ENCODE assay signal across 29 cellular contexts in genomic region chr1:64755356-64755755, GRCh38. TPM values are rescaled to one million over a fixed set of nuclear protein-coding genes. Genes with fewer than 3 reads are reported as not detected.
DNase-seq lines count a peak whose midpoint lies in the region; ATAC-seq, FAIRE-seq and TF ChIP-seq lines count a peak whose summit lies in the region.
"Had no signal": no experiment of that assay in that cellular context is flagged by ENCODE, and none has a peak within 500 bp of the region (broad histone marks: within the 10 kb centered on the region; RNA-seq: fewer than 3 reads in every experiment).

No MANE protein-coding gene starts in this region.

- H3K4me1 Mint-ChIP-seq in endothelial cell (ENCODE audit: unreplicated experiment), result peaks cover 19% of the 10 kb centered on the region

- H3K4me3 Mint-ChIP-seq in endothelial cell (ENCODE audit: unreplicated experiment), result no peak overlapping the region
- H3K4me3 Mint-ChIP-seq: activated CD8-positive, alpha-beta T cell treated with anti-CD3 and anti-CD28 coated beads, Interleukin-2, amount 10 ng/mL, durations not matched to agents 7 days and 5 days; dendritic cell treated with granulocyte-macrophage colony-stimulating factor and Interleukin-4, amounts not matched to agents 40 ng/mL and 50 ng/mL, for 4 days had no signal

- H3K36me3 ChIP-seq in Loucy (ENCODE audit: insufficient read depth, low read length) (peaks cover 4% of the 10 kb centered on the region; the same call in 1 of the 2 replicates), mucosa of rectum (ENCODE audit: control insufficient read depth in 2 of 2, insufficient read depth in 2 of 2, low read length in 2 of 2) (no peaks in the 10 kb centered on the region), gastrocnemius medialis (no peaks in the 10 kb centered on the region), spleen (no peaks in the 10 kb centered on the region)

- H2AFZ ChIP-seq in Loucy (ENCODE audit: low read length), result no peak overlapping the region

- POLR2A ChIA-PET in A549 (lab: Yijun Ruan, JAX), result no interaction called here

- H3K4me2 ChIP-seq in A549 (peak overlapping the region; percentile 8; the same call in 1 of the 3 replicates), Loucy (ENCODE audit: low read depth, low read length, poor library complexity, severe bottlenecking) (peak overlapping the region; percentile 0)
- H3K4me2 ChIP-seq: BLaER1 treated with 17β-estradiol and CSF1 and Interleukin-3, amounts not matched to agents 10 nM and 100 nM had no signal

- H3K27me3 ChIP-seq in Loucy (ENCODE audit: insufficient read depth, low read length, poor library complexity, severe bottlenecking) (no peaks in the 10 kb centered on the region), mucosa of rectum (ENCODE audit: control insufficient read depth in 2 of 2, insufficient read depth in 2 of 2, low read length in 2 of 2) (no peaks in the 10 kb centered on the region), gastrocnemius medialis (no peaks in the 10 kb centered on the region), spleen (replicated peaks in 1 of 7) (no peaks in the 10 kb centered on the region)
- H3K27me3 ChIP-seq: BLaER1 treated with 17β-estradiol and CSF1 and Interleukin-3, amounts not matched to agents 10 nM and 100 nM; foreskin keratinocyte had no signal

- WGBS in A549 (ENCODE audit: missing lambda C conversion rate), result 46% methylated on average over 2 of the region's 2 CpGs
- WGBS in spleen, 5 donors, result 60 to 79% (median 63%) methylated on average over 2 of the region's 2 CpGs

- no peak for DNase-seq in A549 (ENCODE audit: low read depth in 1 of 2, low spot score in 1 of 2)
- DNase-seq in endothelial cell (ENCODE audit: low spot score), result no peak
- DNase-seq in D721Med (ENCODE audit: insufficient read length, low spot score), result no peak
- DNase-seq in SW480 (ENCODE audit: low spot score), result no peak
- no peak for DNase-seq in gastrocnemius medialis
- no peak for DNase-seq in spleen
- DNase-seq: activated CD4-positive, CD25-positive, alpha-beta regulatory T cell; activated CD8-positive, alpha-beta T cell treated with anti-CD3 and anti-CD28 coated beads, Interleukin-2, amount 10 ng/mL, durations not matched to agents 7 days and 5 days; activated naive CD4-positive, alpha-beta T cell; activated T-cell treated with anti-CD3 and anti-CD28 coated beads, Interleukin-2, amount 50 U/mL, for 1 hour; foreskin keratinocyte; kidney glomerular epithelial cell; midbrain; NCI-H187 treated with DMSO at 0.1 percent for 48 hours; NCI-H446 treated with DMSO at 0.1 percent for 48 hours; NK-92 treated with Interleukin-12 subunit alpha and Interleukin-12 subunit beta, amount 100 ng/mL, for 24 hours; RPMI8226; stimulated activated CD4-positive, alpha-beta T cell treated with anti-CD3 and anti-CD28 coated beads, Interleukin-2, amount 100 ng/mL, for 48 hours; stimulated activated naive CD4-positive, alpha-beta T cell treated with Interleukin-2 at 50 U/mL for 16 hours; T1000; trophoblast cell had no signal

- CTCF ChIA-PET in A549 (lab: Yijun Ruan, JAX), result no interaction called here

- H3K27ac Mint-ChIP-seq in endothelial cell (ENCODE audit: unreplicated experiment), result peak overlapping the region; percentile 85
- H3K27ac Mint-ChIP-seq: activated CD8-positive, alpha-beta T cell treated with anti-CD3 and anti-CD28 coated beads, Interleukin-2, amount 10 ng/mL, durations not matched to agents 7 days and 5 days; dendritic cell treated with granulocyte-macrophage colony-stimulating factor and Interleukin-4, amounts not matched to agents 40 ng/mL and 50 ng/mL, for 4 days had no signal

- in situ Hi-C loops in gastrocnemius medialis (cut with MboI; ENCODE audit: low sequenced_read_pairs in 4 of 4), result no loop called here

- H3K36me3 Mint-ChIP-seq in endothelial cell (ENCODE audit: low read depth, unreplicated experiment), result no peaks in the 10 kb centered on the region

- no peaks in the 10 kb centered on the region for H3K27me3 Mint-ChIP-seq in endothelial cell (ENCODE audit: unreplicated experiment)
- H3K27me3 Mint-ChIP-seq: dendritic cell treated with granulocyte-macrophage colony-stimulating factor and Interleukin-4, amounts not matched to agents 40 ng/mL and 50 ng/mL, for 4 days had no signal

- H3K27ac ChIP-seq in A549, result no peak overlapping the region
- peak overlapping the region; percentile 74 to 79 for H3K27ac ChIP-seq in mucosa of rectum (ENCODE audit: low read depth in 2 of 2, low read length in 2 of 2)
- no peak overlapping the region for H3K27ac ChIP-seq in gastrocnemius medialis
- peak overlapping the region in 3 of 8 donors; percentile 3 to 48 (median 40) for H3K27ac ChIP-seq in spleen
- H3K27ac ChIP-seq: BLaER1 treated with 17β-estradiol and CSF1 and Interleukin-3, amounts not matched to agents 10 nM and 100 nM; epithelial cell of prostate; foreskin keratinocyte; skin epidermis had no signal

- peaks cover 80% of the 10 kb centered on the region for H3K79me2 ChIP-seq in Loucy (ENCODE audit: insufficient read depth, low read length)

- H4K20me1 ChIP-seq in Loucy (ENCODE audit: insufficient read depth, low read length, poor library complexity, severe bottlenecking), result peaks cover 14% of the 10 kb centered on the region

- no peak for FAIRE-seq in A549 (lab: Jason Lieb, UNC)
- FAIRE-seq in D721Med (lab: Jason Lieb, UNC), result no peak
- FAIRE-seq: bronchial epithelial cell had no signal

- no peak for TF ChIP-seq POLR2A in A549 (IDR thresholded peaks at IDR 0.05; ENCODE audit: low read length)
- TF ChIP-seq POLR2A in gastrocnemius medialis (IDR thresholded peaks at IDR 0.05), result no peak
- TF ChIP-seq POLR2A in spleen (IDR thresholded peaks at IDR 0.05), result no peak

- TF ChIP-seq RAD21 in A549 (conservative IDR thresholded peaks at IDR 0.05 in 1 of 2, IDR thresholded peaks at IDR 0.05 in 1 of 2), result no peak

- H3F3A ChIP-seq in Loucy (ENCODE audit: low read depth), result no peaks in the 10 kb centered on the region

- H3K9me3 Mint-ChIP-seq in endothelial cell (ENCODE audit: unreplicated experiment), result no peaks in the 10 kb centered on the region

- H3K9me3 ChIP-seq in A549 (no peaks in the 10 kb centered on the region), Loucy (ENCODE audit: insufficient read depth, low read depth, low read length) (peaks cover 11% of the 10 kb centered on the region; the same call in 1 of the 2 replicates), mucosa of rectum (ENCODE audit: control insufficient read depth in 2 of 2, low read length in 2 of 2) (no peaks in the 10 kb centered on the region), gastrocnemius medialis (no peaks in the 10 kb centered on the region), spleen (peaks cover 0 to 13% (median 7%) of the 10 kb centered on the region in 8 donors)

- H3K4me1 ChIP-seq in A549 (no peaks in the 10 kb centered on the region), Loucy (ENCODE audit: insufficient read depth, low read length, poor library complexity, severe bottlenecking) (peaks cover 37% of the 10 kb centered on the region), mucosa of rectum (ENCODE audit: control insufficient read depth in 2 of 2, insufficient read depth in 2 of 2, low read length in 2 of 2) (peaks cover 20 to 33% of the 10 kb centered on the region in 2 donors), gastrocnemius medialis (peaks cover 5 to 13% of the 10 kb centered on the region in 2 donors), spleen (peaks cover 0 to 6% (median 0%) of the 10 kb centered on the region in 6 donors)
- H3K4me1 ChIP-seq: BLaER1 treated with 17β-estradiol and CSF1 and Interleukin-3, amounts not matched to agents 10 nM and 100 nM; foreskin keratinocyte had no signal

- H3K4me3 ChIP-seq in A549 (no peak overlapping the region), Loucy (ENCODE audit: low read length, poor library complexity, severe bottlenecking) (no peak overlapping the region), mucosa of rectum (ENCODE audit: low read length in 2 of 2) (peak overlapping the region; percentile 54 to 62), gastrocnemius medialis (no peak overlapping the region), spleen (no peak overlapping the region)
- H3K4me3 ChIP-seq: BLaER1 treated with 17β-estradiol and CSF1 and Interleukin-3, amounts not matched to agents 10 nM and 100 nM; skin epidermis had no signal

- H3K9ac ChIP-seq in Loucy (ENCODE audit: low read depth, low read length, poor library complexity, severe bottlenecking) (no peak overlapping the region), mucosa of rectum (ENCODE audit: low read depth in 1 of 2, low read length in 2 of 2) (no peak overlapping the region)
- H3K9ac ChIP-seq: BLaER1 treated with 17β-estradiol and CSF1 and Interleukin-3, amounts not matched to agents 10 nM and 100 nM had no signal

- intact Hi-C loops in gastrocnemius medialis (cut with DNase I; ENCODE audit: low total_unique reads), result no loop called here
- intact Hi-C loops in spleen (cut with DNase I; ENCODE audit: low total_unique reads), result no loop called here

- TF ChIP-seq EP300 in A549 (IDR thresholded peaks at IDR 0.05), result no peak

- no peaks in the 10 kb centered on the region for H3K9me2 ChIP-seq in Loucy (replicated peaks; ENCODE audit: low read depth, low read length)

- TF ChIP-seq CTCF in A549 (IDR thresholded peaks at IDR 0.05) (no peak), Loucy (conservative IDR thresholded peaks at IDR 0.05; ENCODE audit: low read length) (no peak), endothelial cell (IDR thresholded peaks at IDR 0.05; ENCODE audit: unreplicated experiment) (no peak), D721Med (IDR thresholded peaks at IDR 0.05; ENCODE audit: insufficient read depth, missing control alignments) (no peak), gastrocnemius medialis (IDR thresholded peaks at IDR 0.05 in 4 of 5, conservative IDR thresholded peaks at IDR 0.05 in 1 of 5) (no peak), spleen (IDR thresholded peaks at IDR 0.05 in 8 of 11, conservative IDR thresholded peaks at IDR 0.05 in 3 of 11) (no peak)

- no peak for ATAC-seq in A549
- no peak for ATAC-seq in gastrocnemius medialis
- ATAC-seq: activated CD8-positive, alpha-beta T cell treated with anti-CD3 and anti-CD28 coated beads, Interleukin-2, amount 10 ng/mL, durations not matched to agents 7 days and 5 days; foreskin keratinocyte; SK-N-SH treated with all-trans-retinoic acid at 6 μM for 48 hours had no signal

TF ChIP-seq in A549, 52 proteins besides CTCF, POLR2A, EP300 and RAD21 (continues in another document):
- no peak for TF ChIP-seq CEBPB (IDR thresholded peaks at IDR 0.05)
- TF ChIP-seq HOXB5 (CRISPR knock-in tag; IDR thresholded peaks at IDR 0.05), result no peak
- no peak for TF ChIP-seq EHF (CRISPR knock-in tag; IDR thresholded peaks at IDR 0.05)
- TF ChIP-seq RNF2 (IDR thresholded peaks at IDR 0.05; ENCODE audit: borderline replicate concordance, low read depth), result no peak
- TF ChIP-seq KDM5A (IDR thresholded peaks at IDR 0.05), result no peak

RNA-seq across cellular contexts. Expression of gene RAVER2, which starts 10.5 kb away (rescaled TPM):
- polyA plus RNA-seq in A549 (2011; rRNA removed) (15.8 and 17.2 TPM in 2 replicates), A549 (2017; fragmentation: RNase III; extraction: RNeasy Plus Mini Kit Qiagen cat#74134 plus additional on column Dnase treatment) (6.2 to 6.4 TPM (median 6.2 TPM) in 3 replicates), spleen (1 to 10 TPM; 1.8 to 5.4 (median 2.0) TPM)
- polyA plus RNA-seq in A549 (2012; cell fraction: cytosol; rRNA removed), result 4.2 and 5.2 TPM in 2 replicates
- polyA plus RNA-seq in A549 (2012; cell fraction: nucleus; rRNA removed), result 2.8 and 4.9 TPM in 2 replicates
- 10.2 and 11.0 TPM in 2 replicates for polyA minus RNA-seq in A549 (2011; rRNA and poly(A)+ RNA removed)
- total RNA-seq in endothelial cell (ENCODE audit: unreplicated experiment) (11.9 TPM), gastrocnemius medialis (1 to 10 TPM; 8.4 to 9.4 (median 9.1) TPM), spleen (10 to 100 TPM in 2 of 7 donors, 1 to 10 TPM in 5; 6.7 to 14.1 (median 9.1) TPM)

Comparison
In these comparisons a context has a peak if more than half of its experiments do, and no peak if none do; other contexts are left out.
1. H3K27ac ChIP-seq: peak in mucosa of rectum (2 of 2); none in A549 (0 of 2) and gastrocnemius medialis (0 of 4).
2. H3K4me3 ChIP-seq: peak in mucosa of rectum (2 of 2); none in A549 (single experiment), Loucy (single experiment), gastrocnemius medialis (0 of 4) and spleen (0 of 8).